ENCODE assay signal across 1 cellular context in genomic region chr1:1471389-1472045, GRCh38.
TF ChIP-seq lines count a peak whose summit lies in the region.

A gene with protein sequence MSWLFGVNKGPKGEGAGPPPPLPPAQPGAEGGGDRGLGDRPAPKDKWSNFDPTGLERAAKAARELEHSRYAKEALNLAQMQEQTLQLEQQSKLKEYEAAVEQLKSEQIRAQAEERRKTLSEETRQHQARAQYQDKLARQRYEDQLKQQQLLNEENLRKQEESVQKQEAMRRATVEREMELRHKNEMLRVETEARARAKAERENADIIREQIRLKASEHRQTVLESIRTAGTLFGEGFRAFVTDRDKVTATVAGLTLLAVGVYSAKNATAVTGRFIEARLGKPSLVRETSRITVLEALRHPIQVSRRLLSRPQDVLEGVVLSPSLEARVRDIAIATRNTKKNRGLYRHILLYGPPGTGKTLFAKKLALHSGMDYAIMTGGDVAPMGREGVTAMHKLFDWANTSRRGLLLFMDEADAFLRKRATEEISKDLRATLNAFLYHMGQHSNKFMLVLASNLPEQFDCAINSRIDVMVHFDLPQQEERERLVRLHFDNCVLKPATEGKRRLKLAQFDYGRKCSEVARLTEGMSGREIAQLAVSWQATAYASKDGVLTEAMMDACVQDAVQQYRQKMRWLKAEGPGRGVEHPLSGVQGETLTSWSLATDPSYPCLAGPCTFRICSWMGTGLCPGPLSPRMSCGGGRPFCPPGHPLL (plus strand): TSS chr1:1471765. CDS start chr1:1471885, 120 bp downstream.

TF ChIP-seq in HepG2, 621 proteins besides CTCF, POLR2A, EP300 and RAD21 (continued from another document and continues in another):
- TF ChIP-seq SMAD1 (CRISPR knock-in tag; IDR thresholded peaks at IDR 0.05; ENCODE audit: borderline replicate concordance, low read depth), result 0 out of 2 replicates have a peak, but pooled peaks have one; percentile 25
- TF ChIP-seq ZNF660 (CRISPR knock-in tag; IDR thresholded peaks at IDR 0.05; ENCODE audit: borderline replicate concordance, low read depth), result 0 out of 2 replicates have a peak, but pooled peaks have one; percentile 30
- TF ChIP-seq ZZZ3 (CRISPR knock-in tag; IDR thresholded peaks at IDR 0.05; ENCODE audit: borderline replicate concordance), result peak; percentile 55; the same call in 1 of the 2 replicates
- TF ChIP-seq IRF2 (CRISPR knock-in tag; IDR thresholded peaks at IDR 0.05), result peak; percentile 62; the same call in 1 of the 2 replicates
- no peak for TF ChIP-seq ATF5 (CRISPR knock-in tag; IDR thresholded peaks at IDR 0.05; ENCODE audit: low read depth)
- TF ChIP-seq HOMEZ (CRISPR knock-in tag; IDR thresholded peaks at IDR 0.05; ENCODE audit: low read depth), result no peak
- peak; percentile 78 for TF ChIP-seq SIN3B (IDR thresholded peaks at IDR 0.05; ENCODE audit: low read length)
- TF ChIP-seq, protein P1, sequence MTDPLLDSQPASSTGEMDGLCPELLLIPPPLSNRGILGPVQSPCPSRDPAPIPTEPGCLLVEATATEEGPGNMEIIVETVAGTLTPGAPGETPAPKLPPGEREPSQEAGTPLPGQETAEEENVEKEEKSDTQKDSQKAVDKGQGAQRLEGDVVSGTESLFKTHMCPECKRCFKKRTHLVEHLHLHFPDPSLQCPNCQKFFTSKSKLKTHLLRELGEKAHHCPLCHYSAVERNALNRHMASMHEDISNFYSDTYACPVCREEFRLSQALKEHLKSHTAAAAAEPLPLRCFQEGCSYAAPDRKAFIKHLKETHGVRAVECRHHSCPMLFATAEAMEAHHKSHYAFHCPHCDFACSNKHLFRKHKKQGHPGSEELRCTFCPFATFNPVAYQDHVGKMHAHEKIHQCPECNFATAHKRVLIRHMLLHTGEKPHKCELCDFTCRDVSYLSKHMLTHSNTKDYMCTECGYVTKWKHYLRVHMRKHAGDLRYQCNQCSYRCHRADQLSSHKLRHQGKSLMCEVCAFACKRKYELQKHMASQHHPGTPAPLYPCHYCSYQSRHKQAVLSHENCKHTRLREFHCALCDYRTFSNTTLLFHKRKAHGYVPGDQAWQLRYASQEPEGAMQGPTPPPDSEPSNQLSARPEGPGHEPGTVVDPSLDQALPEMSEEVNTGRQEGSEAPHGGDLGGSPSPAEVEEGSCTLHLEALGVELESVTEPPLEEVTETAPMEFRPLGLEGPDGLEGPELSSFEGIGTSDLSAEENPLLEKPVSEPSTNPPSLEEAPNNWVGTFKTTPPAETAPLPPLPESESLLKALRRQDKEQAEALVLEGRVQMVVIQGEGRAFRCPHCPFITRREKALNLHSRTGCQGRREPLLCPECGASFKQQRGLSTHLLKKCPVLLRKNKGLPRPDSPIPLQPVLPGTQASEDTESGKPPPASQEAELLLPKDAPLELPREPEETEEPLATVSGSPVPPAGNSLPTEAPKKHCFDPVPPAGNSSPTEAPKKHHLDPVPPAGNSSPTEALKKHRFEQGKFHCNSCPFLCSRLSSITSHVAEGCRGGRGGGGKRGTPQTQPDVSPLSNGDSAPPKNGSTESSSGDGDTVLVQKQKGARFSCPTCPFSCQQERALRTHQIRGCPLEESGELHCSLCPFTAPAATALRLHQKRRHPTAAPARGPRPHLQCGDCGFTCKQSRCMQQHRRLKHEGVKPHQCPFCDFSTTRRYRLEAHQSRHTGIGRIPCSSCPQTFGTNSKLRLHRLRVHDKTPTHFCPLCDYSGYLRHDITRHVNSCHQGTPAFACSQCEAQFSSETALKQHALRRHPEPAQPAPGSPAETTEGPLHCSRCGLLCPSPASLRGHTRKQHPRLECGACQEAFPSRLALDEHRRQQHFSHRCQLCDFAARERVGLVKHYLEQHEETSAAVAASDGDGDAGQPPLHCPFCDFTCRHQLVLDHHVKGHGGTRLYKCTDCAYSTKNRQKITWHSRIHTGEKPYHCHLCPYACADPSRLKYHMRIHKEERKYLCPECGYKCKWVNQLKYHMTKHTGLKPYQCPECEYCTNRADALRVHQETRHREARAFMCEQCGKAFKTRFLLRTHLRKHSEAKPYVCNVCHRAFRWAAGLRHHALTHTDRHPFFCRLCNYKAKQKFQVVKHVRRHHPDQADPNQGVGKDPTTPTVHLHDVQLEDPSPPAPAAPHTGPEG (CRISPR knock-in tag; IDR thresholded peaks at IDR 0.05), result 0 out of 2 replicates have a peak, but pooled peaks have one; percentile 47
- TF ChIP-seq, protein P2, sequence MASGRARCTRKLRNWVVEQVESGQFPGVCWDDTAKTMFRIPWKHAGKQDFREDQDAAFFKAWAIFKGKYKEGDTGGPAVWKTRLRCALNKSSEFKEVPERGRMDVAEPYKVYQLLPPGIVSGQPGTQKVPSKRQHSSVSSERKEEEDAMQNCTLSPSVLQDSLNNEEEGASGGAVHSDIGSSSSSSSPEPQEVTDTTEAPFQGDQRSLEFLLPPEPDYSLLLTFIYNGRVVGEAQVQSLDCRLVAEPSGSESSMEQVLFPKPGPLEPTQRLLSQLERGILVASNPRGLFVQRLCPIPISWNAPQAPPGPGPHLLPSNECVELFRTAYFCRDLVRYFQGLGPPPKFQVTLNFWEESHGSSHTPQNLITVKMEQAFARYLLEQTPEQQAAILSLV (CRISPR knock-in tag; IDR thresholded peaks at IDR 0.05; ENCODE audit: borderline replicate concordance), result no peak
- TF ChIP-seq, protein P3, sequence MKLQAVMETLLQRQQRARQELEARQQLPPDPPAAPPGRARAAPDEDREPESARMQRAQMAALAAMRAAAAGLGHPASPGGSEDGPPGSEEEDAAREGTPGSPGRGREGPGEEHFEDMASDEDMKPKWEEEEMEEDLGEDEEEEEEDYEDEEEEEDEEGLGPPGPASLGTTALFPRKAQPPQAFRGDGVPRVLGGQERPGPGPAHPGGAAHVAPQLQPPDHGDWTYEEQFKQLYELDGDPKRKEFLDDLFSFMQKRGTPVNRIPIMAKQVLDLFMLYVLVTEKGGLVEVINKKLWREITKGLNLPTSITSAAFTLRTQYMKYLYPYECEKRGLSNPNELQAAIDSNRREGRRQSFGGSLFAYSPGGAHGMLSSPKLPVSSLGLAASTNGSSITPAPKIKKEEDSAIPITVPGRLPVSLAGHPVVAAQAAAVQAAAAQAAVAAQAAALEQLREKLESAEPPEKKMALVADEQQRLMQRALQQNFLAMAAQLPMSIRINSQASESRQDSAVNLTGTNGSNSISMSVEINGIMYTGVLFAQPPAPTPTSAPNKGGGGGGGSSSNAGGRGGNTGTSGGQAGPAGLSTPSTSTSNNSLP (IDR thresholded peaks at IDR 0.05; ENCODE audit: low read depth, low read length), result no peak
- TF ChIP-seq ZNF766 (CRISPR knock-in tag; IDR thresholded peaks at IDR 0.05; ENCODE audit: borderline replicate concordance), result no peak
- TF ChIP-seq ZSCAN29 (CRISPR knock-in tag; conservative IDR thresholded peaks at IDR 0.05), result no peak
- TF ChIP-seq GPN1 (CRISPR knock-in tag; IDR thresholded peaks at IDR 0.05; ENCODE audit: borderline replicate concordance), result no peak
- TF ChIP-seq CHD4 (IDR thresholded peaks at IDR 0.05; ENCODE audit: borderline replicate concordance, low read length), result no peak
- TF ChIP-seq, protein P4, sequence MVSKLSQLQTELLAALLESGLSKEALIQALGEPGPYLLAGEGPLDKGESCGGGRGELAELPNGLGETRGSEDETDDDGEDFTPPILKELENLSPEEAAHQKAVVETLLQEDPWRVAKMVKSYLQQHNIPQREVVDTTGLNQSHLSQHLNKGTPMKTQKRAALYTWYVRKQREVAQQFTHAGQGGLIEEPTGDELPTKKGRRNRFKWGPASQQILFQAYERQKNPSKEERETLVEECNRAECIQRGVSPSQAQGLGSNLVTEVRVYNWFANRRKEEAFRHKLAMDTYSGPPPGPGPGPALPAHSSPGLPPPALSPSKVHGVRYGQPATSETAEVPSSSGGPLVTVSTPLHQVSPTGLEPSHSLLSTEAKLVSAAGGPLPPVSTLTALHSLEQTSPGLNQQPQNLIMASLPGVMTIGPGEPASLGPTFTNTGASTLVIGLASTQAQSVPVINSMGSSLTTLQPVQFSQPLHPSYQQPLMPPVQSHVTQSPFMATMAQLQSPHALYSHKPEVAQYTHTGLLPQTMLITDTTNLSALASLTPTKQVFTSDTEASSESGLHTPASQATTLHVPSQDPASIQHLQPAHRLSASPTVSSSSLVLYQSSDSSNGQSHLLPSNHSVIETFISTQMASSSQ (IDR thresholded peaks at IDR 0.05; ENCODE audit: low read depth), result no peak
- TF ChIP-seq, protein P4 (CRISPR knock-in tag; IDR thresholded peaks at IDR 0.05; ENCODE audit: borderline replicate concordance), result peak; percentile 49; the same call in 1 of the 2 replicates
- TF ChIP-seq ZKSCAN1 (IDR thresholded peaks at IDR 0.05; ENCODE audit: low read length), result no peak
- no peak for TF ChIP-seq MBD4 (IDR thresholded peaks at IDR 0.05; ENCODE audit: borderline replicate concordance, low read length)
- TF ChIP-seq ZGPAT (CRISPR knock-in tag; IDR thresholded peaks at IDR 0.05), result peak; percentile 74; the same call in 1 of the 2 replicates
- TF ChIP-seq RBM22 (optimal IDR thresholded peaks at IDR 0.05; ENCODE audit: low read length), result no peak
- no peak for TF ChIP-seq ZMAT5 (CRISPR knock-in tag; IDR thresholded peaks at IDR 0.05; ENCODE audit: borderline replicate concordance, low read depth)
- no peak for TF ChIP-seq ZNF709 (CRISPR knock-in tag; IDR thresholded peaks at IDR 0.05)
- TF ChIP-seq ZSCAN30 (CRISPR knock-in tag; IDR thresholded peaks at IDR 0.05), result no peak
- no peak for TF ChIP-seq TCF7L2 (IDR thresholded peaks at IDR 0.05; ENCODE audit: low read depth, low read length)
- TF ChIP-seq, protein P5, sequence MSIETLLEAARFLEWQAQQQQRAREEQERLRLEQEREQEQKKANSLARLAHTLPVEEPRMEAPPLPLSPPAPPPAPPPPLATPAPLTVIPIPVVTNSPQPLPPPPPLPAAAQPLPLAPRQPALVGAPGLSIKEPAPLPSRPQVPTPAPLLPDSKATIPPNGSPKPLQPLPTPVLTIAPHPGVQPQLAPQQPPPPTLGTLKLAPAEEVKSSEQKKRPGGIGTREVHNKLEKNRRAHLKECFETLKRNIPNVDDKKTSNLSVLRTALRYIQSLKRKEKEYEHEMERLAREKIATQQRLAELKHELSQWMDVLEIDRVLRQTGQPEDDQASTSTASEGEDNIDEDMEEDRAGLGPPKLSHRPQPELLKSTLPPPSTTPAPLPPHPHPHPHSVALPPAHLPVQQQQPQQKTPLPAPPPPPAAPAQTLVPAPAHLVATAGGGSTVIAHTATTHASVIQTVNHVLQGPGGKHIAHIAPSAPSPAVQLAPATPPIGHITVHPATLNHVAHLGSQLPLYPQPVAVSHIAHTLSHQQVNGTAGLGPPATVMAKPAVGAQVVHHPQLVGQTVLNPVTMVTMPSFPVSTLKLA (IDR thresholded peaks at IDR 0.05), result peak; percentile 74
- TF ChIP-seq ZNF530 (CRISPR knock-in tag; IDR thresholded peaks at IDR 0.05; ENCODE audit: low read depth), result no peak
- TF ChIP-seq TFAP4 (IDR thresholded peaks at IDR 0.05; ENCODE audit: borderline replicate concordance, low read depth), result no peak
- TF ChIP-seq POLR2AphosphoS5 (IDR thresholded peaks at IDR 0.05; ENCODE audit: low read depth, low read length), result peak; percentile 67
- TF ChIP-seq ZFP90 (CRISPR knock-in tag; IDR thresholded peaks at IDR 0.05; ENCODE audit: borderline replicate concordance), result peak; percentile 55; the same call in 1 of the 2 replicates
- TF ChIP-seq ZFX (CRISPR knock-in tag; IDR thresholded peaks at IDR 0.05; ENCODE audit: low read depth), result no peak; the same call in 1 of the 2 replicates
- no peak for TF ChIP-seq ZNF724P (CRISPR knock-in tag; IDR thresholded peaks at IDR 0.05; ENCODE audit: borderline replicate concordance)
- TF ChIP-seq CCDC6 (CRISPR knock-in tag; IDR thresholded peaks at IDR 0.05), result 0 out of 2 replicates have a peak, but pooled peaks have one; percentile 33
- TF ChIP-seq NCOA5 (CRISPR knock-in tag; IDR thresholded peaks at IDR 0.05), result no peak
